9 cellular contexts compared by ENCODE assay signal in the genomic region with DNA sequence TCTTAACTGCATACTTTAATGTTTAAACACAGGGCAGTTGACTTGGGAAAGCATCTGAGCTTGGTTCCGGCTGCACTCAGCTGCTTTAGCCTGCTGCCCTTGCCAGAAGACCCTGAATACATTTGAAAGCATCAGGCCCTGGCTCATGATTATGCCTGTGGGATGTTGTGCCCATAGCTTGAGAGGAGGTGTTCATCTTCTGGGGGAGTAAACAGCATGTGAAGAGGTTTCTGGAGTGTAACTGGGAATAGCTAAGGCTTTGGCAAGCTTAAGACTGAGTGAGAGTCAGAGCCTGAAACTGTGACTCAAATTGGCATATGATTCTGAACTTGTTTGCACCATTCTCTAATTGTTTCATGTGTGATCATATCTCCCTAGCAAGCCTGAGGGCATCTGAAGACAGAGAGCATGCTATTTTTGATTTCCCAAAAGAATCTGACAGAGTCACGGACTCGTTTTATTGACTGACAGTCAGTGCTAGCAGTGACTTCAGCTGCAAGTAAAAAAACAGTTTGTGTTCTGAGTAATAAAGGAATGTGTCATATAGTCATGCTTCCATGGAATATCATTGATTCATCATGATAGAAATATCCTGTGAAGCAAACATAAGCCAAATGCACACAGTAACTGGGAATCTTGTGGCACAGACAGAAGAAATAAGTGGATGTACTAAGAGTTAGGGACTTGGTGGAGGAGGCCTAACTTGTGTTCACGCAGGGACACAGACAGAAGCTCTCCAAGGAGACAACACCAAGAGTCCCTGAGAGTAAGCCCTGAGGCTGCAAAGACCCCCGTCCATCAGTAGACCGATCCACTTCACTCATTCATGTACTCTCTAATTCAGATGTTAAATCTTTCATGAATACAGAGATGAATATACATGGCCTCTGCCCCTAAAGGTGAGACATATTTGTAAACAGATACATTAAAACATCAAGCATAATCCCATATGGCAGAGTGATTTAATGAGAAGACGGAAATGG.
DNase-seq lines count a peak whose midpoint lies in the region; ATAC-seq and TF ChIP-seq lines count a peak whose summit lies in the region.
"Had no signal": no experiment of that assay in that cellular context is flagged by ENCODE, and none has a peak within 500 bp of the region (broad histone marks: within the 10 kb centered on the region; RNA-seq: fewer than 3 reads in every experiment).

No MANE protein-coding gene starts in this region.

- H3K9me3 ChIP-seq in RWPE2 (ENCODE audit: severe bottlenecking), result no peaks in the 10 kb centered on the region

- H3K4me3 ChIP-seq in RWPE2 (ENCODE audit: severe bottlenecking) (no peak overlapping the region), fibroblast of the aortic adventitia (ENCODE audit: low read depth, low read length) (no peak overlapping the region)

- no peaks in the 10 kb centered on the region for H3K36me3 ChIP-seq in RWPE2 (ENCODE audit: low read depth)

- no peaks in the 10 kb centered on the region for H3K27me3 ChIP-seq in RWPE2 (ENCODE audit: insufficient read depth, poor library complexity, severe bottlenecking)

- ATAC-seq in RWPE2 (ENCODE audit: low read depth) (peak; percentile 89), GM18511 (IDR thresholded peaks at IDR 0.05; ENCODE audit: unreplicated experiment) (no peak), GM21717 (IDR thresholded peaks at IDR 0.05; ENCODE audit: unreplicated experiment) (no peak)

- DNase-seq in AG20443 (ENCODE audit: low spot score) (peak; percentile 77), RWPE2 (ENCODE audit: low spot score) (no peak), fibroblast of the aortic adventitia (ENCODE audit: low read depth) (peak; percentile 90), renal cortical epithelial cell (ENCODE audit: low read depth) (peak; percentile 73), mucosa of gallbladder (ENCODE audit: low spot score) (no peak)
- no peak for DNase-seq in stimulated activated CD8-positive, alpha-beta memory T cell treated with anti-CD3 and anti-CD28 coated beads, Interleukin-4, amount 100 ng/mL, for 48 hours
- DNase-seq: effector CD8-positive, alpha-beta T cell had no signal

- peak overlapping the region; percentile 67 for H3K27ac ChIP-seq in RWPE2 (ENCODE audit: poor library complexity, severe bottlenecking)

- peaks cover 12% of the 10 kb centered on the region for H3K4me1 ChIP-seq in RWPE2 (ENCODE audit: insufficient read depth, poor library complexity, severe bottlenecking)

- no peak for TF ChIP-seq CTCF in RWPE2 (IDR thresholded peaks at IDR 0.05; ENCODE audit: poor library complexity, severe bottlenecking)
- no peak for TF ChIP-seq CTCF in fibroblast of the aortic adventitia (IDR thresholded peaks at IDR 0.05; ENCODE audit: insufficient read depth, low read length)

Comparison
In these comparisons a context has a peak if more than half of its experiments do, and no peak if none do; other contexts are left out.
1. DNase-seq: peak in AG20443 (single experiment), fibroblast of the aortic adventitia (single experiment) and renal cortical epithelial cell (single experiment); none in RWPE2 (single experiment), mucosa of gallbladder (single experiment) and stimulated activated CD8-positive, alpha-beta memory T cell treated with anti-CD3 and anti-CD28 coated beads, Interleukin-4, amount 100 ng/mL, for 48 hours (single experiment).